15 cellular contexts compared by ENCODE assay signal in genomic region chr2:198441876-198442275, GRCh38.
DNase-seq lines count a peak whose midpoint lies in the region; ATAC-seq and TF ChIP-seq lines count a peak whose summit lies in the region.
"Had no signal": no experiment of that assay in that cellular context is flagged by ENCODE, and none has a peak within 500 bp of the region (broad histone marks: within the 10 kb centered on the region; RNA-seq: fewer than 3 reads in every experiment).

No MANE protein-coding gene starts in this region.

- peak; percentile 23 for DNase-seq in mammary epithelial cell
- DNase-seq in breast epithelium (ENCODE audit: low spot score in 2 of 2), result no peak
- no peak for DNase-seq in PC-9
- DNase-seq in epithelial cell of prostate (ENCODE audit: low read depth, low spot score), result peak; percentile 5
- peak; percentile 41 for DNase-seq in stromal cell of bone marrow (ENCODE audit: low read depth)
- no peak for DNase-seq in posterior cingulate gyrus
- DNase-seq in lower lobe of right lung, result no peak
- DNase-seq in tibial nerve (ENCODE audit: low spot score in 2 of 2), result no peak
- DNase-seq: AML-193; COR-L47; NCI-H187 treated with DMSO at 0.1 percent for 48 hours; NCI-H2171 treated with DMSO at 0.1 percent for 48 hours; NCI-H446 treated with DMSO at 0.1 percent for 48 hours; NK-92 treated with Interleukin-12 subunit alpha and Interleukin-12 subunit beta, amount 100 ng/mL, for 24 hours; RPMI8226 had no signal

- no peak overlapping the region for H2AFZ ChIP-seq in mammary epithelial cell (ENCODE audit: low read depth, low read length)
- H2AFZ ChIP-seq in PC-9, result no peak overlapping the region

- H3K27ac ChIP-seq in mammary epithelial cell (ENCODE audit: insufficient read depth, low read depth, low read length), result peak overlapping the region; percentile 85
- H3K27ac ChIP-seq in breast epithelium, result no peak overlapping the region
- 0 out of 2 replicates have a peak overlapping the region, but pooled peaks have one; percentile 32 for H3K27ac ChIP-seq in PC-9
- peak overlapping the region; percentile 88 for H3K27ac ChIP-seq in epithelial cell of prostate
- no peak overlapping the region for H3K27ac ChIP-seq in lower lobe of right lung
- no peak overlapping the region for H3K27ac ChIP-seq in tibial nerve

- H3K4me3 ChIP-seq in mammary epithelial cell (replicated peaks in 1 of 3; ENCODE audit: insufficient read depth in 1 of 3, low read depth in 2 of 3, low read length in 3 of 3), result no peak overlapping the region
- no peak overlapping the region for H3K4me3 ChIP-seq in breast epithelium
- no peak overlapping the region for H3K4me3 ChIP-seq in PC-9
- no peak overlapping the region for H3K4me3 ChIP-seq in lower lobe of right lung
- H3K4me3 ChIP-seq in tibial nerve, result no peak overlapping the region

- ATAC-seq in lower lobe of right lung, result no peak

- TF ChIP-seq POLR2A in breast epithelium (IDR thresholded peaks at IDR 0.05), result no peak
- no peak for TF ChIP-seq POLR2A in tibial nerve (IDR thresholded peaks at IDR 0.05)

- H3K36me3 ChIP-seq in mammary epithelial cell (ENCODE audit: insufficient read depth, low read length) (no peaks in the 10 kb centered on the region), breast epithelium (no peaks in the 10 kb centered on the region), PC-9 (ENCODE audit: low read depth) (no peaks in the 10 kb centered on the region), lower lobe of right lung (no peaks in the 10 kb centered on the region), tibial nerve (no peaks in the 10 kb centered on the region)

- no peaks in the 10 kb centered on the region for H3K9me2 ChIP-seq in PC-9 (ENCODE audit: insufficient read depth)

- H3K4me1 ChIP-seq in mammary epithelial cell (ENCODE audit: insufficient read depth, low read length) (peaks cover 23% of the 10 kb centered on the region), breast epithelium (no peaks in the 10 kb centered on the region), PC-9 (replicated peaks; ENCODE audit: insufficient read depth) (peaks cover 7% of the 10 kb centered on the region; the same call in 1 of the 2 replicates), lower lobe of right lung (no peaks in the 10 kb centered on the region), tibial nerve (no peaks in the 10 kb centered on the region)

- POLR2A ChIA-PET in PC-9 (lab: Charles Lee; ENCODE audit: unreplicated experiment), result no interaction called here

- H3K9me3 ChIP-seq in mammary epithelial cell (replicated peaks; ENCODE audit: insufficient read depth, low read length) (no peaks in the 10 kb centered on the region), breast epithelium (no peaks in the 10 kb centered on the region), PC-9 (ENCODE audit: insufficient read depth, low read depth) (no peaks in the 10 kb centered on the region; the same call in 1 of the 2 replicates), lower lobe of right lung (no peaks in the 10 kb centered on the region), tibial nerve (no peaks in the 10 kb centered on the region)

- no peak overlapping the region for H3K9ac ChIP-seq in mammary epithelial cell (ENCODE audit: insufficient read depth, low read length)

- no peaks in the 10 kb centered on the region for H4K20me1 ChIP-seq in mammary epithelial cell (ENCODE audit: insufficient read depth, low read length)
- H4K20me1 ChIP-seq in PC-9 (ENCODE audit: insufficient read depth), result no peaks in the 10 kb centered on the region

- in situ Hi-C loops in mammary epithelial cell (cut with MboI; ENCODE audit: low sequenced_read_pairs in 2 of 2), result no loop called here

- H3F3A ChIP-seq in PC-9 (ENCODE audit: insufficient read depth, low read depth), result no peaks in the 10 kb centered on the region

- H3K27me3 ChIP-seq in mammary epithelial cell (ENCODE audit: insufficient read depth, low read length) (no peaks in the 10 kb centered on the region), breast epithelium (no peaks in the 10 kb centered on the region), PC-9 (ENCODE audit: insufficient read depth, low read depth) (no peaks in the 10 kb centered on the region), lower lobe of right lung (ENCODE audit: low read depth) (no peaks in the 10 kb centered on the region), tibial nerve (no peaks in the 10 kb centered on the region)

- no peak for TF ChIP-seq CTCF in mammary epithelial cell (conservative IDR thresholded peaks at IDR 0.05 in 1 of 2, IDR thresholded peaks at IDR 0.05 in 1 of 2; ENCODE audit: extremely low read depth in 1 of 2, insufficient read depth in 1 of 2, low read depth in 1 of 2, low read length in 2 of 2)
- TF ChIP-seq CTCF in breast epithelium (IDR thresholded peaks at IDR 0.05), result no peak
- TF ChIP-seq CTCF in PC-9 (conservative IDR thresholded peaks at IDR 0.05), result no peak
- TF ChIP-seq CTCF in lower lobe of right lung (IDR thresholded peaks at IDR 0.05), result no peak
- TF ChIP-seq CTCF in tibial nerve (IDR thresholded peaks at IDR 0.05), result no peak

- intact Hi-C loops in mammary epithelial cell (cut with micrococcal nuclease), result loop anchor here (1.0 kb wide), 1 partner anchor 7 kb away; no protein-coding TSS in a partner anchor
- intact Hi-C loops in breast epithelium (cut with DNase I; ENCODE audit: low total_unique reads), result no loop called here
- intact Hi-C loops in PC-9 (cut with micrococcal nuclease; ENCODE audit: unreplicated experiment), result no loop called here
- intact Hi-C loops in posterior cingulate gyrus (cut with DNase I), result no loop called here
- intact Hi-C loops in lower lobe of right lung (cut with DNase I), result no loop called here

- BruUV-seq in mammary epithelial cell (replicated peaks; lab: Mats Ljungman, UMichigan) (no TSS peak), PC-9 (replicated peaks; lab: Mats Ljungman, UMichigan) (no TSS peak)

- CTCF ChIA-PET in mammary epithelial cell (lab: Charles Lee; ENCODE audit: low non-redundant PET), result interaction anchor here (0.5 kb wide), 1 partner anchor 25 kb away, joined by 7 read pairs; no protein-coding TSS in a partner anchor
- CTCF ChIA-PET in PC-9 (lab: Charles Lee), result no interaction called here

- dilution Hi-C loops in mammary epithelial cell (cut with HindIII; ENCODE audit: low sequenced_read_pairs), result no loop called here

- H3K79me2 ChIP-seq in mammary epithelial cell (ENCODE audit: insufficient read depth, low read length) (no peaks in the 10 kb centered on the region), PC-9 (ENCODE audit: low read depth) (no peaks in the 10 kb centered on the region)

- no peak for TF ChIP-seq EP300 in tibial nerve (IDR thresholded peaks at IDR 0.05)

- H3K4me2 ChIP-seq in mammary epithelial cell (ENCODE audit: insufficient read depth, low read depth, low read length) (no peak overlapping the region), PC-9 (no peak overlapping the region)

Comparison
In these comparisons a context has a peak if more than half of its experiments do, and no peak if none do; other contexts are left out.
1. DNase-seq: peak in mammary epithelial cell (single experiment), epithelial cell of prostate (single experiment) and stromal cell of bone marrow (single experiment); none in breast epithelium (0 of 2), PC-9 (0 of 2), posterior cingulate gyrus (0 of 10), lower lobe of right lung (single experiment) and tibial nerve (0 of 2).
2. H3K27ac ChIP-seq: peak in mammary epithelial cell (single experiment), PC-9 (single experiment) and epithelial cell of prostate (single experiment); none in breast epithelium (0 of 2), lower lobe of right lung (single experiment) and tibial nerve (0 of 4).